In genomic region chr2:222797308-222797707, GRCh38 we compare ENCODE assay signal across 7 cellular contexts.
DNase-seq lines count a peak whose midpoint lies in the region; ATAC-seq, FAIRE-seq and TF ChIP-seq lines count a peak whose summit lies in the region.

No MANE protein-coding gene starts in this region.

- no peaks in the 10 kb centered on the region for H4K20me1 ChIP-seq in K562 (replicated peaks; ENCODE audit: control insufficient read depth, insufficient read depth, low read length)

- TF ChIP-seq CTCF in GM12873 (IDR thresholded peaks at IDR 0.05; ENCODE audit: insufficient read depth, low read depth, low read length, missing control alignments) (peak; percentile 52), LNCaP clone FGC (IDR thresholded peaks at IDR 0.05; ENCODE audit: control insufficient read depth, extremely low read depth, insufficient read depth) (peak; percentile 49), K562 (IDR thresholded peaks at IDR 0.05 in 2 of 3, conservative IDR thresholded peaks at IDR 0.05 in 1 of 3; ENCODE audit: insufficient read depth in 2 of 3, low read depth in 1 of 3, low read length in 3 of 3) (peak in 2 of 3 experiments; percentile 26 to 56; a peak in 4 of 6 replicates), tibial nerve (IDR thresholded peaks at IDR 0.05) (peak in 2 of 5 experiments; percentile 17 to 43)

- H3K27me3 ChIP-seq in K562 (ENCODE audit: control insufficient read depth in 2 of 2, insufficient read depth in 2 of 2, low read length in 2 of 2): no peaks in the 10 kb centered on the region
- no peaks in the 10 kb centered on the region for H3K27me3 ChIP-seq in muscle layer of colon (ENCODE audit: control insufficient read depth in 1 of 2, insufficient read depth in 2 of 2, low read length in 2 of 2)
- no peaks in the 10 kb centered on the region for H3K27me3 ChIP-seq in tibial nerve

- peak; percentile 37 to 52; a peak in 3 of 4 replicates for TF ChIP-seq RAD21 in K562 (CRISPR knock-in tag; conservative IDR thresholded peaks at IDR 0.05 in 1 of 2, IDR thresholded peaks at IDR 0.05 in 1 of 2)

- POLR2A ChIA-PET in K562 (lab: Yijun Ruan, JAX): interaction anchor here (0.6 to 0.7 kb wide), 2 partner anchors 8 to 84 kb away, joined by 3 to 4 read pairs; no protein-coding TSS in a partner anchor

- H3K4me1 ChIP-seq in K562 (replicated peaks in 1 of 2; ENCODE audit: control insufficient read depth in 2 of 2, insufficient read depth in 2 of 2, low read length in 2 of 2) (peaks cover 0 to 6% of the 10 kb centered on the region in 2 experiments; a peak in 4 of 5 replicates), muscle layer of colon (ENCODE audit: insufficient read depth, low read length) (peaks cover 14% of the 10 kb centered on the region), tibial nerve (peaks cover 0 to 30% (median 12%) of the 10 kb centered on the region in 4 donors)

- TF ChIP-seq EP300 in K562 (IDR thresholded peaks at IDR 0.05; ENCODE audit: low read length) (no peak), tibial nerve (IDR thresholded peaks at IDR 0.05) (no peak)

- no peaks in the 10 kb centered on the region for H3K9me1 ChIP-seq in K562 (ENCODE audit: control insufficient read depth, insufficient read depth, low read length)

- in situ Hi-C loops in K562 (cut with MboI): no loop called here

- no peak overlapping the region for H3K27ac ChIP-seq in K562 (ENCODE audit: extremely low read depth, low read depth, low read length)
- H3K27ac ChIP-seq in muscle layer of colon (ENCODE audit: low read depth, low read length): peak overlapping the region; percentile 39
- H3K27ac ChIP-seq in tibial nerve: no peak overlapping the region

- H3K36me3 ChIP-seq in K562 (ENCODE audit: control insufficient read depth, insufficient read depth, low read length) (no peaks in the 10 kb centered on the region), muscle layer of colon (ENCODE audit: insufficient read depth, low read length) (no peaks in the 10 kb centered on the region), tibial nerve (no peaks in the 10 kb centered on the region)

- no peak overlapping the region for H3K4me3 ChIP-seq in LNCaP clone FGC (ENCODE audit: low read depth, low read length)
- no peak overlapping the region for H3K4me3 ChIP-seq in K562
- H3K4me3 ChIP-seq in muscle layer of colon (ENCODE audit: low read depth in 1 of 2, low read length in 2 of 2): no peak overlapping the region
- no peak overlapping the region for H3K4me3 ChIP-seq in tibial nerve

- no peak overlapping the region for H3K9ac ChIP-seq in K562 (ENCODE audit: insufficient read depth in 1 of 2, low read depth in 2 of 2, low read length in 2 of 2)
- H3K9ac ChIP-seq in muscle layer of colon (ENCODE audit: low read length): no peak overlapping the region

- FAIRE-seq in K562 (lab: Jason Lieb, UNC): no peak

- CTCF ChIA-PET in K562 (lab: Yijun Ruan, JAX; ENCODE audit: low intra/inter-chr PET ratio): interaction anchor here (0.7 kb wide), 1 partner anchor 106 kb away, joined by 3 read pairs; no protein-coding TSS in a partner anchor

- no peaks in the 10 kb centered on the region for H3K9me3 ChIP-seq in K562 (replicated peaks; ENCODE audit: control insufficient read depth, insufficient read depth, low read depth, low read length)
- H3K9me3 ChIP-seq in muscle layer of colon (ENCODE audit: low read length): no peaks in the 10 kb centered on the region
- no peaks in the 10 kb centered on the region for H3K9me3 ChIP-seq in tibial nerve

- 5% methylated on average over 2 of the region's 2 CpGs for WGBS in K562 (ENCODE audit: insufficient coverage, low coverage, missing lambda C conversion rate)
- WGBS in tibial nerve, 2 donors: 16 to 24% methylated on average over 2 of the region's 2 CpGs

- H3K79me2 ChIP-seq in K562 (ENCODE audit: control insufficient read depth, insufficient read depth, low read length): no peaks in the 10 kb centered on the region

- no peak overlapping the region for H3K4me2 ChIP-seq in K562 (ENCODE audit: insufficient read depth, low read length)

- no peak overlapping the region for H2AFZ ChIP-seq in K562 (ENCODE audit: low read depth, low read length)

- TF ChIP-seq POLR2A in K562 (conservative IDR thresholded peaks at IDR 0.05) (no peak), tibial nerve (IDR thresholded peaks at IDR 0.05) (no peak)

- no peak for DNase-seq in LNCaP clone FGC (ENCODE audit: low read depth)
- peak in 3 of 4 experiments; percentile 10 to 29 (median 23) for DNase-seq in K562 (ENCODE audit: extremely low read depth in 1 of 4, low spot score in 3 of 4)
- no peak for DNase-seq in amygdala (lab: John Stamatoyannopoulos, UW)
- DNase-seq in tibial nerve (ENCODE audit: low spot score in 2 of 2): no peak
- DNase-seq in activated gamma-delta T cell treated with Interleukin-2 at 50 U/mL for 16 hours: no peak

- intact Hi-C loops in K562 (cut with micrococcal nuclease): loop anchor here (5.0 kb wide), 2 partner anchors 90 to 105 kb away; no protein-coding TSS in a partner anchor

- ATAC-seq in K562: peak; percentile 71

- no TSS peak for BruUV-seq in K562 (replicated peaks; lab: Mats Ljungman, UMichigan)

TF ChIP-seq in K562, 482 proteins besides CTCF, POLR2A, EP300 and RAD21:
- no peak for TF ChIP-seq CREM (IDR thresholded peaks at IDR 0.05; ENCODE audit: low read depth)
- TF ChIP-seq ZNF589 (CRISPR knock-in tag; IDR thresholded peaks at IDR 0.05; ENCODE audit: low read depth): no peak
- no peak for TF ChIP-seq RBFOX2 (IDR thresholded peaks at IDR 0.05; ENCODE audit: low read depth, low read length)
- TF ChIP-seq SIX5 (IDR thresholded peaks at IDR 0.05; ENCODE audit: borderline replicate concordance in 1 of 2, insufficient read depth in 1 of 2, low read depth in 1 of 2, low read length in 2 of 2): no peak
- TF ChIP-seq ZNF197 (CRISPR knock-in tag; IDR thresholded peaks at IDR 0.05; ENCODE audit: low read depth): no peak
- TF ChIP-seq ZNF695 (CRISPR knock-in tag; IDR thresholded peaks at IDR 0.05): no peak
- TF ChIP-seq SNIP1 (IDR thresholded peaks at IDR 0.05; ENCODE audit: low read depth): no peak
- TF ChIP-seq CBX8 (IDR thresholded peaks at IDR 0.05; ENCODE audit: borderline replicate concordance, extremely low read depth, low read depth, low read length, poor library complexity, severe bottlenecking): no peak
- TF ChIP-seq NFRKB (IDR thresholded peaks at IDR 0.05; ENCODE audit: low read depth): no peak
- no peak for TF ChIP-seq ZNF143 (CRISPR knock-in tag; IDR thresholded peaks at IDR 0.05)
TF ChIP-seq in K562: peak in this region for 0.

Comparison
In these comparisons a context has a peak if more than half of its experiments do, and no peak if none do; other contexts are left out.
1. DNase-seq: peak in K562 (3 of 4); none in LNCaP clone FGC (single experiment), amygdala (0 of 56), tibial nerve (0 of 2) and activated gamma-delta T cell treated with Interleukin-2 at 50 U/mL for 16 hours (single experiment).